24 cellular contexts compared by ENCODE assay signal in the genomic region with DNA sequence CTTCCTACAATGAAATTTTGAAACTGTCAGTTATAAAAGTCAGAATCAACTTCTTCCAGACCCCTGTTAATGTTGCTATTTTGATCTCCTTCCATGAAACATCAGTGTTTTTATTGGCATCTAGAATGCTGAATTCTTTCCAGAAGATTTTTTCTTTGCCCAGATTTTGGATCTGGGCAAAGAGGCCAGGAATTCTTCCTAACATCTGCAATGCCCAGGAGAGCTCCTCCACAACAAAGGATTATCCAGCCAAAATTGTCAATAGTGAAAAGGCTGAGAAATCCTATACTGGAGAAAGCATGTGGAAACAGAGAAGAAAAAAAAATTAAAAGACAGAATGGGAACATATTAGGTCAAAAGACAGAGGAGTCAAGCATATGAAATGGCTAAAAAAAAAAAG.
"Had no signal": no experiment of that assay in that cellular context is flagged by ENCODE, and none has a peak within 500 bp of the region (broad histone marks: within the 10 kb centered on the region; RNA-seq: fewer than 3 reads in every experiment).

No MANE protein-coding gene starts in this region.

- H3K9ac ChIP-seq: neural progenitor cell had no signal

- H3K27ac Mint-ChIP-seq: activated naive CD8-positive, alpha-beta T cell; activated T-helper 2 cell treated with anti-CD3 and anti-CD28 coated beads, Interferon-gamma antibody, Interleukin-2, Interleukin-4, amounts not matched to agents 10 μg/mL and 5 μg/mL and 100 μg/mL, durations not matched to agents 14 hours and 24 hours and 36 hours; dendritic cell treated with granulocyte-macrophage colony-stimulating factor and Interleukin-4, amounts not matched to agents 40 ng/mL and 50 ng/mL, for 4 days; naive thymus-derived CD4-positive, alpha-beta T cell; neural progenitor cell; progenitor cell of endocrine pancreas; stimulated activated naive CD8-positive, alpha-beta T cell treated with anti-CD3 and anti-CD28 coated beads, Interleukin-15, Interleukin-2, amounts not matched to agents 100 ng/mL and 50 ng/mL, for 24 hours; T-helper 1 cell treated with Interleukin-12 subunit alpha and Interleukin-12 subunit beta and Interleukin-4 antibody, amounts not matched to agents 30 μg/mL and 1 μg/mL, for 36 hours; WTC11 had no signal

- H3K9me3 Mint-ChIP-seq: activated T-cell treated with anti-CD3 and anti-CD28 coated beads, Interleukin-2, amount 50 U/mL, for 4 hours; activated T-helper 2 cell treated with anti-CD3 and anti-CD28 coated beads, Interferon-gamma antibody, Interleukin-2, Interleukin-4, amounts not matched to agents 10 μg/mL and 5 μg/mL and 100 μg/mL, durations not matched to agents 14 hours and 24 hours and 36 hours; dendritic cell treated with granulocyte-macrophage colony-stimulating factor and Interleukin-4, amounts not matched to agents 40 ng/mL and 50 ng/mL, for 4 days; naive thymus-derived CD4-positive, alpha-beta T cell; neural progenitor cell; stimulated activated naive CD8-positive, alpha-beta T cell treated with anti-CD3 and anti-CD28 coated beads, Interleukin-15, Interleukin-2, amounts not matched to agents 100 ng/mL and 50 ng/mL, for 24 hours; T-helper 1 cell treated with Interleukin-12 subunit alpha and Interleukin-12 subunit beta and Interleukin-4 antibody, amounts not matched to agents 30 μg/mL and 1 μg/mL, for 36 hours; WTC11 had no signal

- H3K36me3 ChIP-seq: heart right ventricle, lower lobe of right lung, neural progenitor cell, uterus had no signal

- DNase-seq: activated naive CD4-positive, alpha-beta T cell; activated T-cell treated with anti-CD3 and anti-CD28 coated beads, Interleukin-2, amount 50 U/mL, for 4 hours; cerebellar nuclear complex; effector CD8-positive, alpha-beta T cell; erythroblast; heart right ventricle; islet precursor cell; left cardiac atrium; lower lobe of right lung; naive thymus-derived CD4-positive, alpha-beta T cell; retina; stimulated activated CD4-positive, alpha-beta T cell treated with anti-CD3 and anti-CD28 coated beads, Interleukin-12 subunit alpha, Interleukin-12 subunit beta, amount 100 ng/mL, for 4 hours; stimulated activated CD4-positive, alpha-beta T cell treated with anti-CD3 and anti-CD28 coated beads, Interleukin-4, amount 100 ng/mL, for 4 hours; T1000; trophoblast cell; uterus had no signal

- H3K4me3 ChIP-seq: lower lobe of right lung, neural progenitor cell, uterus had no signal

- H3K36me3 Mint-ChIP-seq: naive thymus-derived CD4-positive, alpha-beta T cell; neural progenitor cell; WTC11 had no signal

- H3K9me3 ChIP-seq: heart right ventricle, lower lobe of right lung, uterus had no signal

- H3K27ac ChIP-seq: lower lobe of right lung, neural progenitor cell, uterus had no signal

- H3K4me2 ChIP-seq: neural progenitor cell had no signal

- H3K4me1 ChIP-seq: neural progenitor cell had no signal

- H3K27me3 Mint-ChIP-seq: activated naive CD8-positive, alpha-beta T cell; dendritic cell treated with granulocyte-macrophage colony-stimulating factor and Interleukin-4, amounts not matched to agents 40 ng/mL and 50 ng/mL, for 4 days; naive thymus-derived CD4-positive, alpha-beta T cell; progenitor cell of endocrine pancreas; stimulated activated naive CD8-positive, alpha-beta T cell treated with anti-CD3 and anti-CD28 coated beads, Interleukin-15, Interleukin-2, amounts not matched to agents 100 ng/mL and 50 ng/mL, for 24 hours had no signal

- H3K4me1 Mint-ChIP-seq: naive thymus-derived CD4-positive, alpha-beta T cell; neural progenitor cell; WTC11 had no signal

- H3K27me3 ChIP-seq: heart right ventricle, neural progenitor cell, uterus had no signal

- H2AFZ ChIP-seq: neural progenitor cell had no signal

- H3K4me3 Mint-ChIP-seq: activated naive CD8-positive, alpha-beta T cell; activated T-cell treated with anti-CD3 and anti-CD28 coated beads, Interleukin-2, amount 50 U/mL, for 4 hours; dendritic cell treated with granulocyte-macrophage colony-stimulating factor and Interleukin-4, amounts not matched to agents 40 ng/mL and 50 ng/mL, for 4 days; naive thymus-derived CD4-positive, alpha-beta T cell; neural progenitor cell; stimulated activated naive CD8-positive, alpha-beta T cell treated with anti-CD3 and anti-CD28 coated beads, Interleukin-15, Interleukin-2, amounts not matched to agents 100 ng/mL and 50 ng/mL, for 24 hours; T-helper 1 cell treated with Interleukin-12 subunit alpha and Interleukin-12 subunit beta and Interleukin-4 antibody, amounts not matched to agents 30 μg/mL and 1 μg/mL, for 36 hours; WTC11 had no signal
